ENCODE assay signal across 20 cellular contexts in the genomic region with DNA sequence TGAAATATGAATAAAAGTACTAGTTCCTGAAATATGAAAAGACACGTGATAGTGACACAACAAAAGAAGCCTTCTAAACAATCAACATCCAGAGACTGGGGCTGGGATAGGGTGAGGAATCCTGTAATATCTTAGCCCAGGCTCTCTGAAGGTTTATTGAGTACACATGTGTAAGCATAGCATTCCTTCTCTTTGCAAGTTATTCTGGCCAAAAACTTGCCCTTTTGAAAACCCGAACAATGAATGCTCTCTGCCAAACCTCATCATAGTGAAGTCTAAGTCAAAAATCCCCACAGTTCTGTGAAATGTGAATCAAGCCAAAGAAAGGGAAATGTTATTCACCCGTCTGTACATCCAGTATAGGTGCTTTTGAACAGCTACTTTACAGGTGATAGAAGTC. TPM values are rescaled to one million over a fixed set of nuclear protein-coding genes. Genes with fewer than 3 reads are reported as not detected.
"Had no signal": no experiment of that assay in that cellular context is flagged by ENCODE, and none has a peak within 500 bp of the region (broad histone marks: within the 10 kb centered on the region; RNA-seq: fewer than 3 reads in every experiment).

No MANE protein-coding gene starts in this region.

- H3K4me3 ChIP-seq: breast epithelium, esophagus muscularis mucosa, gastroesophageal sphincter, heart left ventricle, tibial artery had no signal

- H3K9me3 ChIP-seq: esophagus muscularis mucosa, gastroesophageal sphincter, tibial artery had no signal

- DNase-seq: activated CD4-positive, alpha-beta memory T cell treated with anti-CD3 and anti-CD28 coated beads, Interleukin-2, amount 10 ng/mL, durations not matched to agents 7 days and 5 days; activated CD4-positive, alpha-beta T cell treated with anti-CD3 and anti-CD28 coated beads for 4 hours; activated CD8-positive, alpha-beta memory T cell treated with anti-CD3 and anti-CD28 coated beads, Interleukin-2, amount 10 ng/mL, durations not matched to agents 7 days and 5 days; activated naive CD4-positive, alpha-beta T cell treated with Interleukin-2 at 50 U/mL for 16 hours; activated naive CD8-positive, alpha-beta T cell treated with anti-CD3 and anti-CD28 coated beads, Interleukin-2, amount 10 ng/mL, durations not matched to agents 7 days and 5 days; effector memory CD4-positive, alpha-beta T cell; heart left ventricle; kidney; stimulated activated CD4-positive, alpha-beta T cell treated with anti-CD3 and anti-CD28 coated beads, Interleukin-12 subunit alpha, Interleukin-12 subunit beta, amount 100 ng/mL, for 4 hours; stimulated activated CD4-positive, alpha-beta T cell treated with anti-CD3 and anti-CD28 coated beads, Interleukin-1b, Interleukin-23, amount 100 ng/mL, for 48 hours; stimulated activated CD8-positive, alpha-beta memory T cell treated with anti-CD3 and anti-CD28 coated beads, Interleukin-4, amount 100 ng/mL, for 48 hours; stimulated activated naive CD8-positive, alpha-beta T cell treated with anti-CD3 and anti-CD28 coated beads, Interleukin-15, Interleukin-2, amounts not matched to agents 100 U/mL and 50 U/mL, for 24 hours; substantia nigra; T-cell; tibial artery had no signal

- H3K27ac ChIP-seq: esophagus muscularis mucosa, gastroesophageal sphincter, heart left ventricle, tibial artery had no signal

- ATAC-seq: activated CD8-positive, alpha-beta memory T cell treated with anti-CD3 and anti-CD28 coated beads, Interleukin-2, amount 10 ng/mL, durations not matched to agents 7 days and 5 days; gastroesophageal sphincter; heart left ventricle; left lobe of liver; stimulated activated naive CD8-positive, alpha-beta T cell treated with anti-CD3 and anti-CD28 coated beads, Interleukin-15, Interleukin-2, amounts not matched to agents 100 U/mL and 50 U/mL, for 24 hours; T-cell; WTC11 had no signal

- H3K4me1 ChIP-seq: breast epithelium had no signal

- H3K27me3 ChIP-seq: breast epithelium, esophagus muscularis mucosa, gastroesophageal sphincter, heart left ventricle, tibial artery had no signal

- H3K36me3 ChIP-seq: breast epithelium, esophagus muscularis mucosa, gastroesophageal sphincter, heart left ventricle, tibial artery had no signal

RNA-seq across cellular contexts. Expression of a gene that starts 11.6 kb away (rescaled TPM):
- total RNA-seq: activated CD4-positive, alpha-beta memory T cell treated with anti-CD3 and anti-CD28 coated beads, Interleukin-2, amount 10 ng/mL, durations not matched to agents 7 days and 5 days; activated CD8-positive, alpha-beta memory T cell treated with anti-CD3 and anti-CD28 coated beads, Interleukin-2, amount 10 ng/mL, durations not matched to agents 7 days and 5 days; activated naive CD8-positive, alpha-beta T cell treated with anti-CD3 and anti-CD28 coated beads, Interleukin-2, amount 10 ng/mL, durations not matched to agents 7 days and 5 days had no signal
